ENCODE assay signal across 16 cellular contexts in the genomic region with DNA sequence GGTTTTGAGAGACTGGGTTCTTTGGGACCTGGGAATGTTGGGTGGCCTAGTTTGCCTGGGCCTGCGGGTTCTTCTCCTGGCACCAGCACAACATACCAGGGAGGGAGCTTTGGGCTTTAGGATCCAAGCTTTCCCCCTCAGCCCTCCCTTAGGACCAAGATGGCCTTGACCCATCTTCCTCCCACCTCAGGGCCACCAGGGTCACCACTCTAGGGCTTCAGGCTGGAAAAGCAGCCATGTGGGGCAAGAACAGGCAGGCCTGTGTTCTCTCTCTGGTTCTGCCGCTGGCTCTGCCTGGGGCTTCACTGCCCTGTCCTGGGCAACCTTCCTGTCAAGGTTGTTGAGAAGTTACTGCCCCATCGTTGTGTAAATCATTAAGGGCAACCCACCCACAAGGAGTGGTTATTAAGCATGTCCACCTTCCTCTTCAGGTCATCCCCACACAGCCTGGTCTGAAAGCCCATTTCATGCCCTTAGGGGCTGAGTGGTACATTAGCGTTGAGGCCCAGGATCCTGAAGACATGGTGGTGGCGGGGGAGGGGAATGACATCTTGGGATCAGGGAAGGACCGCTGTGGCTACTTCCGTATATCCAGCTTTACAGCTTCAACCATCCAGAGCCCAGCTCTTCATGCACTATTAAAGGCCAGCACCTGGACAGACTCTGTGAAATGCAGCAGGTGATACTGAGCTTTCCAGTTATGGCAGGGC. TPM values are rescaled to one million over a fixed set of nuclear protein-coding genes. Genes with fewer than 3 reads are reported as not detected.
A peak's percentile ranks its signal among the peaks of the same experiment; 100 is the strongest.
DNase-seq lines count a peak whose midpoint lies in the region; ATAC-seq and TF ChIP-seq lines count a peak whose summit lies in the region.
"Had no signal": no experiment of that assay in that cellular context is flagged by ENCODE, and none has a peak within 500 bp of the region (broad histone marks: within the 10 kb centered on the region; RNA-seq: fewer than 3 reads in every experiment).

No MANE protein-coding gene starts in this region.

- POLR2A ChIA-PET in naive thymus-derived CD8-positive, alpha-beta T cell (lab: Charles Lee): no interaction called here

- peaks cover 0 to 2% (median 0%) of the 10 kb centered on the region in 3 donors for H3K36me3 Mint-ChIP-seq in naive thymus-derived CD8-positive, alpha-beta T cell
- no peaks in the 10 kb centered on the region for H3K36me3 Mint-ChIP-seq in T-helper 2 cell treated with Interferon-gamma antibody and Interleukin-4, amounts not matched to agents 5 μg/mL and 100 μg/mL, for 36 hours (ENCODE audit: low read depth)

- H3K27ac Mint-ChIP-seq in naive thymus-derived CD8-positive, alpha-beta T cell: no peak overlapping the region
- H3K27ac Mint-ChIP-seq in T-helper 2 cell treated with Interferon-gamma antibody and Interleukin-4, amounts not matched to agents 5 μg/mL and 100 μg/mL, for 36 hours: no peak overlapping the region

- peaks cover 22 to 80% (median 67%) of the 10 kb centered on the region in 5 donors for H3K27me3 Mint-ChIP-seq in naive thymus-derived CD8-positive, alpha-beta T cell
- peaks cover 82% of the 10 kb centered on the region for H3K27me3 Mint-ChIP-seq in T-helper 2 cell treated with Interferon-gamma antibody and Interleukin-4, amounts not matched to agents 5 μg/mL and 100 μg/mL, for 36 hours (ENCODE audit: low read depth)

- no peaks in the 10 kb centered on the region for H3K9me3 Mint-ChIP-seq in naive thymus-derived CD8-positive, alpha-beta T cell
- H3K9me3 Mint-ChIP-seq in T-helper 2 cell treated with Interferon-gamma antibody and Interleukin-4, amounts not matched to agents 5 μg/mL and 100 μg/mL, for 36 hours: no peaks in the 10 kb centered on the region
- H3K9me3 Mint-ChIP-seq: neural crest cell had no signal

- H3K27ac ChIP-seq in heart right ventricle: no peak overlapping the region
- H3K27ac ChIP-seq in epithelial cell of prostate: peak overlapping the region; percentile 69
- H3K27ac ChIP-seq in upper lobe of right lung: peak overlapping the region; percentile 80

- H3K36me3 ChIP-seq in heart right ventricle (no peaks in the 10 kb centered on the region), upper lobe of right lung (no peaks in the 10 kb centered on the region)

- no peak for DNase-seq in heart right ventricle
- DNase-seq in left ventricle myocardium superior: no peak
- no peak for DNase-seq in epithelial cell of prostate (ENCODE audit: low read depth, low spot score)
- no peak for DNase-seq in naive thymus-derived CD8-positive, alpha-beta T cell
- peak; percentile 63 for DNase-seq in upper lobe of right lung
- no peak for DNase-seq in ureter (ENCODE audit: low spot score)
- DNase-seq in T-helper 2 cell treated with Interferon-gamma antibody and Interleukin-4, amounts not matched to agents 5 μg/mL and 100 μg/mL, for 36 hours (ENCODE audit: low spot score): no peak
- DNase-seq: activated CD4-positive, CD25-positive, alpha-beta regulatory T cell; kidney glomerular epithelial cell; NCI-H2227 treated with DMSO at 0.1 percent for 48 hours; SK-N-SH had no signal

- no peak for TF ChIP-seq CTCF in heart right ventricle (IDR thresholded peaks at IDR 0.05)
- no peak for TF ChIP-seq CTCF in upper lobe of right lung (IDR thresholded peaks at IDR 0.05)

- H3K4me3 ChIP-seq in heart right ventricle (peak overlapping the region in 9 of 10 donors; percentile 22 to 49 (median 41)), upper lobe of right lung (peak overlapping the region; percentile 56)

- no peak for ATAC-seq in heart right ventricle
- no peak for ATAC-seq in left ventricle myocardium superior
- ATAC-seq in naive thymus-derived CD8-positive, alpha-beta T cell: no peak
- ATAC-seq in upper lobe of right lung: peak; percentile 2
- no peak for ATAC-seq in GM18498 (IDR thresholded peaks at IDR 0.05; ENCODE audit: unreplicated experiment)

- no peaks in the 10 kb centered on the region for H3K9me3 ChIP-seq in heart right ventricle
- no peaks in the 10 kb centered on the region for H3K9me3 ChIP-seq in upper lobe of right lung
- H3K9me3 ChIP-seq: SK-N-SH had no signal

- intact Hi-C loops in heart right ventricle (cut with DNase I) (no loop called here), left ventricle myocardium superior (cut with micrococcal nuclease) (no loop called here), upper lobe of right lung (cut with DNase I) (no loop called here)

- WGBS in heart right ventricle, 2 donors: 79 to 84% methylated on average over 7 of the region's 7 CpGs

- peaks cover 0 to 23% (median 18%) of the 10 kb centered on the region in 9 donors for H3K4me1 ChIP-seq in heart right ventricle
- peaks cover 9% of the 10 kb centered on the region for H3K4me1 ChIP-seq in upper lobe of right lung

- peak overlapping the region in 9 of 10 donors; percentile 23 to 65 (median 55) for H3K4me3 Mint-ChIP-seq in naive thymus-derived CD8-positive, alpha-beta T cell
- no peak overlapping the region for H3K4me3 Mint-ChIP-seq in T-helper 2 cell treated with Interferon-gamma antibody and Interleukin-4, amounts not matched to agents 5 μg/mL and 100 μg/mL, for 36 hours
- H3K4me3 Mint-ChIP-seq: neural crest cell had no signal

- H3K4me1 Mint-ChIP-seq in naive thymus-derived CD8-positive, alpha-beta T cell: peaks cover 7 to 14% (median 8%) of the 10 kb centered on the region in 4 donors
- no peaks in the 10 kb centered on the region for H3K4me1 Mint-ChIP-seq in T-helper 2 cell treated with Interferon-gamma antibody and Interleukin-4, amounts not matched to agents 5 μg/mL and 100 μg/mL, for 36 hours (ENCODE audit: low read depth)

- peaks cover 5 to 97% (median 74%) of the 10 kb centered on the region in 7 donors for H3K27me3 ChIP-seq in heart right ventricle
- H3K27me3 ChIP-seq in upper lobe of right lung: peaks cover 56% of the 10 kb centered on the region

RNA-seq across cellular contexts. Expression of a gene that starts 0.7 kb away (rescaled TPM):
- total RNA-seq in heart right ventricle (under 1 TPM in 9 of 10 donors, not detected in 1; 0.17 to 0.99 (median 0.61) TPM), left ventricle myocardium superior (0.50 TPM), upper lobe of right lung (327 TPM), ureter (85.5 TPM)
- under 1 TPM; 0.14 to 0.80 TPM for polyA plus RNA-seq in heart right ventricle
- not detected for total RNA-seq in naive thymus-derived CD8-positive, alpha-beta T cell
- 1 to 10 TPM in 1 of 3 donors, under 1 TPM in 2; 0.35 to 3.7 (median 0.40) TPM for polyA plus RNA-seq in naive thymus-derived CD8-positive, alpha-beta T cell
- total RNA-seq: HT1080, neural crest cell, temporal lobe had no signal
- polyA plus RNA-seq: SK-N-SH had no signal

RNA-seq across cellular contexts. Expression of a gene that starts 0.8 kb away (rescaled TPM):
- 1 to 10 TPM in 1 of 10 donors, under 1 TPM in 8, not detected in 1; 0.11 to 1.3 (median 0.47) TPM for total RNA-seq in heart right ventricle
- 1 to 10 TPM in 1 of 2 donors, under 1 TPM in 1; 0.16 to 1.3 TPM for polyA plus RNA-seq in heart right ventricle
- 0.59 TPM for total RNA-seq in left ventricle myocardium superior
- total RNA-seq in naive thymus-derived CD8-positive, alpha-beta T cell: under 1 TPM; 0.77 to 0.81 TPM
- under 1 TPM in 1 of 3 donors, not detected in 2; 0.26 TPM for polyA plus RNA-seq in naive thymus-derived CD8-positive, alpha-beta T cell
- total RNA-seq in upper lobe of right lung: 138 TPM
- total RNA-seq in ureter: 87.3 TPM
- total RNA-seq: neural crest cell had no signal

RNA-seq across cellular contexts. Expression of a gene that starts 16.3 kb away (rescaled TPM):
- not detected for total RNA-seq in heart right ventricle
- not detected for polyA plus RNA-seq in heart right ventricle
- total RNA-seq in left ventricle myocardium superior: not detected
- total RNA-seq in naive thymus-derived CD8-positive, alpha-beta T cell: not detected
- not detected for polyA plus RNA-seq in naive thymus-derived CD8-positive, alpha-beta T cell
- not detected for total RNA-seq in upper lobe of right lung
- 3.9 TPM for total RNA-seq in ureter
- total RNA-seq: A673, HT1080, neural crest cell, temporal lobe had no signal
- polyA plus RNA-seq: SK-N-SH had no signal

RNA-seq across cellular contexts. Expression of a gene that starts 16.5 kb away (rescaled TPM):
- under 1 TPM in 9 of 10 donors, not detected in 1; 0.05 to 0.49 (median 0.15) TPM for total RNA-seq in heart right ventricle
- polyA plus RNA-seq in heart right ventricle: under 1 TPM; 0.03 to 0.73 TPM
- total RNA-seq in left ventricle myocardium superior: 0.05 TPM
- not detected for total RNA-seq in naive thymus-derived CD8-positive, alpha-beta T cell
- polyA plus RNA-seq in naive thymus-derived CD8-positive, alpha-beta T cell: not detected
- total RNA-seq in upper lobe of right lung: 3.8 TPM
- total RNA-seq in ureter: 92.1 TPM
- total RNA-seq: temporal lobe had no signal
- polyA plus RNA-seq: SK-N-SH had no signal

RNA-seq across cellular contexts. Expression of a gene that starts 57.3 kb away (rescaled TPM):
- total RNA-seq in heart right ventricle (1 to 10 TPM; 3.6 to 8.4 (median 5.6) TPM), left ventricle myocardium superior (5.0 TPM), upper lobe of right lung (7.1 TPM), ureter (7.9 TPM)
- 1 to 10 TPM; 2.4 to 5.8 TPM for polyA plus RNA-seq in heart right ventricle
- total RNA-seq in naive thymus-derived CD8-positive, alpha-beta T cell: 1 to 10 TPM; 8.1 to 9.7 TPM
- polyA plus RNA-seq in naive thymus-derived CD8-positive, alpha-beta T cell: 1 to 10 TPM; 1.1 to 2.6 (median 1.4) TPM

Comparison
In these comparisons a context has a peak if more than half of its experiments do, and no peak if none do; other contexts are left out.
1. H3K27ac ChIP-seq: peak in epithelial cell of prostate (single experiment) and upper lobe of right lung (single experiment); none in heart right ventricle (0 of 10).
2. RNA of a gene that starts 0.7 kb away (total RNA-seq): 327 TPM in upper lobe of right lung (single experiment) and 85.5 TPM in ureter (single experiment); 0.17 to 0.99 TPM in heart right ventricle, 0.50 TPM in left ventricle myocardium superior (single experiment) and not detected in naive thymus-derived CD8-positive, alpha-beta T cell; every median in the first group is over 10 times any median in the second.
3. RNA of a gene that starts 0.8 kb away (total RNA-seq): 138 TPM in upper lobe of right lung (single experiment) and 87.3 TPM in ureter (single experiment); 0.77 to 0.81 TPM in naive thymus-derived CD8-positive, alpha-beta T cell, 0.59 TPM in left ventricle myocardium superior (single experiment) and 0.11 to 1.3 TPM in heart right ventricle; every median in the first group is over 10 times any median in the second.